8 cellular contexts compared by ENCODE assay signal in genomic region chr5:151924564-151925395, GRCh38. TPM values are rescaled to one million over a fixed set of nuclear protein-coding genes. Genes with fewer than 3 reads are reported as not detected.
DNase-seq lines count a peak whose midpoint lies in the region; ATAC-seq and TF ChIP-seq lines count a peak whose summit lies in the region.

Gene GLRA1 (minus strand): TSS chr5:151924851. CDS start chr5:151924549, 302 bp downstream.

- H3K4me3 ChIP-seq in cardiac muscle cell, result no peak within 1 kb of the TSS

- H3K27ac ChIP-seq in cardiac muscle cell, result no peak within 1 kb of the TSS

- peaks cover 37% of the 10 kb centered on the region for H3K27me3 ChIP-seq in cardiac muscle cell

- DNase-seq in NOMO-1 (lab: John Stamatoyannopoulos, UW; ENCODE audit: unreplicated experiment in 2 of 2), result peak; percentile 3 to 17
- DNase-seq in activated gamma-delta T cell treated with Interleukin-2 at 50 U/mL for 16 hours, result peak; percentile 20
- peak; percentile 62 to 92 for DNase-seq in cardiac muscle cell (ENCODE audit: low read depth in 1 of 2, low spot score in 1 of 2)
- DNase-seq in retina, result peak; percentile 89
- no peak for DNase-seq in NCI-H187 (lab: John Stamatoyannopoulos, UW)
- DNase-seq in NCI-H1105 (lab: John Stamatoyannopoulos, UW), result no peak

- TF ChIP-seq CTCF in cardiac muscle cell (IDR thresholded peaks at IDR 0.05; ENCODE audit: low read depth, low read length), result no peak

- H3K36me3 ChIP-seq in cardiac muscle cell, result no peaks in the 10 kb centered on the region

- ATAC-seq in GM19351 (IDR thresholded peaks at IDR 0.05; ENCODE audit: unreplicated experiment), result peak; percentile 50
- no peak for ATAC-seq in HG03432 (IDR thresholded peaks at IDR 0.05; ENCODE audit: unreplicated experiment)

- no peaks in the 10 kb centered on the region for H3K9me3 ChIP-seq in cardiac muscle cell (ENCODE audit: low read depth)

- no peaks in the 10 kb centered on the region for H3K4me1 ChIP-seq in cardiac muscle cell (ENCODE audit: low read depth)

RNA-seq across cellular contexts. Expression of gene GLRA1, which starts in this region (rescaled TPM):
- not detected in 2 replicates for total RNA-seq in cardiac muscle cell
- polyA plus RNA-seq in cardiac muscle cell, result not detected in 2 replicates

Comparison
In these comparisons a context has a peak if more than half of its experiments do, and no peak if none do; other contexts are left out.
1. Peak in DNase-seq in cardiac muscle cell; RNA of the gene not detected or under 1 TPM.
2. DNase-seq: peak in NOMO-1 (2 of 2), activated gamma-delta T cell treated with Interleukin-2 at 50 U/mL for 16 hours (single experiment) and retina (single experiment); none in NCI-H187 (0 of 2) and NCI-H1105 (single experiment).